Comparison of ENCODE assay signal across 1 cellular context in the genomic region with DNA sequence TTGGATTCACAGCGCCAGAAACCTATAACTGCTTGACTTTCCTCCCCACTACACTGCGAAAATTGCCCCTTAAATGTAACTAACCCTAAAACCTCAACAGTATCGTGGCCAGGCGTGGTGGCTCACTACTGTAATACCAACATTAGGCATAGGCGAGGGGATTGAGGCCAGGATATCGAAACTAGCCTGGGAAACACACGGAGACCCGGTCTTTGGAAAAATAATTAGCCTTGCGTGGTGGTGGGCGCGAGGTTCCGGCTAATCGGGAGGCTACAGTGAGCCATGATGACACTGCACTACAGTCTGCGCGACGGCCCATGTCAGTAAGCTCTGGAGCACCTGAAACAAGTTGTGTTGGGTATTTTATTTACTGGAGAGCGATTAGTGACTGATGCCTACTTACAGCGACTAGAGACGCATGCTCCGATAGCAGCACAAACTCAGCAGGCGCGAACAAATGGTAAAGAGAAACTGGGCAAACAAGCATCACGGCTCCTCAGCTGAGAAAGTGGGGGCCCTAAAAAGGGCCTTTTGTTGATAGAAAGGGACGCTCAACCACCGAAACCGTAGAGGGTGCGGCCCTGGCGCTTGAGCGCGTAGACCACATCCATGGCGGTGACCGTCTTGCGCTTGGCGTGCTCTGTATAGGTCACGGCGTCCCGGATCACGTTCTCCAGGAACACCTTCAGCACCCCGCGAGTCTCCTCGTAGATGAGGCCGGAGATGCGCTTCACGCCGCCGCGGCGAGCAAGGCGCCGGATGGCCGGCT.
TF ChIP-seq lines count a peak whose summit lies in the region.

No MANE protein-coding gene starts in this region.

TF ChIP-seq in GM12878, 131 proteins besides CTCF, POLR2A, EP300 and RAD21 (continued from another document):
- TF ChIP-seq FOXM1 (IDR thresholded peaks at IDR 0.05; ENCODE audit: low read depth, low read length) (0 out of 2 replicates have a peak, but pooled peaks have one; percentile 9), EGR1 (IDR thresholded peaks at IDR 0.05; ENCODE audit: borderline replicate concordance in 1 of 2, low read depth in 2 of 2, low read length in 2 of 2) (peak in 1 of 2 experiments; percentile 34; a peak in 1 of 3 replicates), NFIC (IDR thresholded peaks at IDR 0.05; ENCODE audit: low read depth, low read length) (peak; percentile 19; the same call in 1 of the 2 replicates)
- TF ChIP-seq, protein P1, sequence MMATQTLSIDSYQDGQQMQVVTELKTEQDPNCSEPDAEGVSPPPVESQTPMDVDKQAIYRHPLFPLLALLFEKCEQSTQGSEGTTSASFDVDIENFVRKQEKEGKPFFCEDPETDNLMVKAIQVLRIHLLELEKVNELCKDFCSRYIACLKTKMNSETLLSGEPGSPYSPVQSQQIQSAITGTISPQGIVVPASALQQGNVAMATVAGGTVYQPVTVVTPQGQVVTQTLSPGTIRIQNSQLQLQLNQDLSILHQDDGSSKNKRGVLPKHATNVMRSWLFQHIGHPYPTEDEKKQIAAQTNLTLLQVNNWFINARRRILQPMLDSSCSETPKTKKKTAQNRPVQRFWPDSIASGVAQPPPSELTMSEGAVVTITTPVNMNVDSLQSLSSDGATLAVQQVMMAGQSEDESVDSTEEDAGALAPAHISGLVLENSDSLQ (IDR thresholded peaks at IDR 0.05): peak; percentile 27; the same call in 1 of the 2 replicates
- TF ChIP-seq, protein P2, sequence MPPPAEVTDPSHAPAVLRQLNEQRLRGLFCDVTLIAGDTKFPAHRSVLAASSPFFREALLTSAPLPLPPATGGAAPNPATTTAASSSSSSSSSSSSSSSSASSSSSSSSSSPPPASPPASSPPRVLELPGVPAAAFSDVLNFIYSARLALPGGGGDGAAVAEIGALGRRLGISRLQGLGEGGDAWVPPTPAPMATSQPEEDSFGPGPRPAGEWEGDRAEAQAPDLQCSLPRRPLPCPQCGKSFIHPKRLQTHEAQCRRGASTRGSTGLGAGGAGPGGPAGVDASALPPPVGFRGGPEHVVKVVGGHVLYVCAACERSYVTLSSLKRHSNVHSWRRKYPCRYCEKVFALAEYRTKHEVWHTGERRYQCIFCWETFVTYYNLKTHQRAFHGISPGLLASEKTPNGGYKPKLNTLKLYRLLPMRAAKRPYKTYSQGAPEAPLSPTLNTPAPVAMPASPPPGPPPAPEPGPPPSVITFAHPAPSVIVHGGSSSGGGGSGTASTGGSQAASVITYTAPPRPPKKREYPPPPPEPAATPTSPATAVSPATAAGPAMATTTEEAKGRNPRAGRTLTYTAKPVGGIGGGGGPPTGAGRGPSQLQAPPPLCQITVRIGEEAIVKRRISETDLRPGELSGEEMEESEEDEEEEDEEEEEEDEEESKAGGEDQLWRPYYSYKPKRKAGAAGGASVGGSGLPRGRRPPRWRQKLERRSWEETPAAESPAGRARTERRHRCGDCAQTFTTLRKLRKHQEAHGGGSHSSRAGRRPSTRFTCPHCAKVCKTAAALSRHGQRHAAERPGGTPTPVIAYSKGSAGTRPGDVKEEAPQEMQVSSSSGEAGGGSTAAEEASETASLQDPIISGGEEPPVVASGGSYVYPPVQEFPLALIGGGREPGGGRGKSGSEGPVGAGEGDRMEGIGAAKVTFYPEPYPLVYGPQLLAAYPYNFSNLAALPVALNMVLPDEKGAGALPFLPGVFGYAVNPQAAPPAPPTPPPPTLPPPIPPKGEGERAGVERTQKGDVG (CRISPR knock-in tag; IDR thresholded peaks at IDR 0.05): peak; percentile 68
